Comparison of ENCODE assay signal across 2 cellular contexts in the genomic region with DNA sequence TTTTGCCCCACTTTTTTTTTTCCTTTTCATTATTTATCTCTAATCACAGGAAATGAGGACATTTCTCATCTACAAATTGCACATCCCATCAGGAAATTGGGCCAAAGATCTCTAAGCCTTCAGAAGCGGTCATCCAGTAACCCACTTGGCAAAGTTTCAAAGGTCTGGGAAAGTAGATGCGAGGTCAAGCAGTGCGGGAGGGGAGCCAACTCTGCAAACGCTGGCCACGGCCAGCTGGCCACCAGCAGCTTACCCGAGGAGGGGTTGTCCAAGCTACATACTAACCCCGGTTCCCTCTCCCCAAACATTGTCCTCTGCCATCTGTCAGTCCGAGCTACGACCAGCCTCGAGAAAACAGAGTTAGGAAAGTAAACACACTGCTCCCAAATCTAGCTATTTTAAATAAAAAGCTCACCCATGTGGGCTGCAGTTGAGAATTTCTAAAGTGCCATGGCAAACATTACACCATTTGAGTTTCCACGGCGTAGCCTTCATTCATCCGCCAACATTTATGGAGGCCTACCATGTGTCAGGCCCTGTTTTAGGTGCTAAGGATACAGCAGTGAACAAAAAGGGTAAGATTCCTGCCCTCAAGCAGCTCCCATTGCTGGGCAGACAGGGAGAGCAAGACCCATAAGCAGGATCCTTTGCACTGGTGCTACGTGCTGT.
TF ChIP-seq lines count a peak whose summit lies in the region.

No MANE protein-coding gene starts in this region.

TF ChIP-seq in SK-N-SH, 30 proteins besides CTCF, POLR2A, EP300 and RAD21 (continued from another document):
- TF ChIP-seq SIN3A (IDR thresholded peaks at IDR 0.05; ENCODE audit: borderline replicate concordance, low read depth, low read length) (no peak), RXRA (IDR thresholded peaks at IDR 0.05; ENCODE audit: borderline replicate concordance, low read depth) (no peak), RFX5 (IDR thresholded peaks at IDR 0.05; ENCODE audit: low read length) (no peak), YY1 (IDR thresholded peaks at IDR 0.05; ENCODE audit: low read depth) (no peak), GATA2 (CRISPR knock-in tag; IDR thresholded peaks at IDR 0.05) (no peak), SMC3 (IDR thresholded peaks at IDR 0.05; ENCODE audit: low read depth, low read length) (no peak), NFIC (IDR thresholded peaks at IDR 0.05; ENCODE audit: borderline replicate concordance) (no peak), TCF12 (IDR thresholded peaks at IDR 0.05) (no peak), FOXJ3 (CRISPR knock-in tag; IDR thresholded peaks at IDR 0.05) (no peak), EZH2phosphoT487 (IDR thresholded peaks at IDR 0.05; ENCODE audit: borderline replicate concordance, low read depth) (no peak), GABPA (IDR thresholded peaks at IDR 0.05; ENCODE audit: low read depth) (no peak)
- TF ChIP-seq, protein P1, sequence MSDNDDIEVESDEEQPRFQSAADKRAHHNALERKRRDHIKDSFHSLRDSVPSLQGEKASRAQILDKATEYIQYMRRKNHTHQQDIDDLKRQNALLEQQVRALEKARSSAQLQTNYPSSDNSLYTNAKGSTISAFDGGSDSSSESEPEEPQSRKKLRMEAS (IDR thresholded peaks at IDR 0.05; ENCODE audit: low read depth) = no peak

TF ChIP-seq in SK-N-SH treated with all-trans-retinoic acid at 6 μM for 48 hours, 23 proteins besides CTCF, POLR2A, EP300 and RAD21 (continued from another document):
- TF ChIP-seq, protein P2, sequence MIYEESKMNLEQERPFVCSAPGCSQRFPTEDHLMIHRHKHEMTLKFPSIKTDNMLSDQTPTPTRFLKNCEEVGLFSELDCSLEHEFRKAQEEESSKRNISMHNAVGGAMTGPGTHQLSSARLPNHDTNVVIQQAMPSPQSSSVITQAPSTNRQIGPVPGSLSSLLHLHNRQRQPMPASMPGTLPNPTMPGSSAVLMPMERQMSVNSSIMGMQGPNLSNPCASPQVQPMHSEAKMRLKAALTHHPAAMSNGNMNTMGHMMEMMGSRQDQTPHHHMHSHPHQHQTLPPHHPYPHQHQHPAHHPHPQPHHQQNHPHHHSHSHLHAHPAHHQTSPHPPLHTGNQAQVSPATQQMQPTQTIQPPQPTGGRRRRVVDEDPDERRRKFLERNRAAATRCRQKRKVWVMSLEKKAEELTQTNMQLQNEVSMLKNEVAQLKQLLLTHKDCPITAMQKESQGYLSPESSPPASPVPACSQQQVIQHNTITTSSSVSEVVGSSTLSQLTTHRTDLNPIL (CRISPR knock-in tag; IDR thresholded peaks at IDR 0.05; ENCODE audit: low read depth) = no peak
- no peak for TF ChIP-seq ZNF70 (CRISPR knock-in tag; IDR thresholded peaks at IDR 0.05)
- TF ChIP-seq SNAI2 (CRISPR knock-in tag; IDR thresholded peaks at IDR 0.05) = no peak
- TF ChIP-seq OSR1 (CRISPR knock-in tag; IDR thresholded peaks at IDR 0.05) = no peak
TF ChIP-seq in SK-N-SH treated with all-trans-retinoic acid at 6 μM for 48 hours: peak in this region for 0.
